In the genomic region with DNA sequence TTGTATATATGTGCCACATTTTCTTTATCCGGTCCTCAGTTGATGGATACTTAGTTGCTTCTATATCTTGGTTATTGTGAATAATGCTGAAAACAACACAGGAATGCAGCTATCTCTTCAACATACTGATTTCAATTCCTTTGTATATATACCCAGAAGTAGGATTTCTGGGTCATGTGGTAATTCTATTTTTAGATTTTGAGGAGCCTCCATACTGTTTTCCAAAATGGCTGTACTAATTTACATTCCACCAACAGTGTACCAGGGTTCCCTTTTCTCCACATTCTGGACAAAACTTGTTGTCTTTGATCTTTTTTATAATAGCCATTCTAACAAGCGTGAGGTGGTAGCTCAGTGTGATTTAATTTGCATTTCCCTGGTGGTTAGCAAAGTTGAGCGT, we compare ENCODE assay signal across 16 cellular contexts. TPM values are rescaled to one million over a fixed set of nuclear protein-coding genes. Genes with fewer than 3 reads are reported as not detected.
DNase-seq lines count a peak whose midpoint lies in the region; ATAC-seq and TF ChIP-seq lines count a peak whose summit lies in the region.
"Had no signal": no experiment of that assay in that cellular context is flagged by ENCODE, and none has a peak within 500 bp of the region (broad histone marks: within the 10 kb centered on the region; RNA-seq: fewer than 3 reads in every experiment).

No MANE protein-coding gene starts in this region.

- ATAC-seq in activated naive CD8-positive, alpha-beta T cell treated with anti-CD3 and anti-CD28 coated beads, Interleukin-2, amount 10 ng/mL, durations not matched to agents 7 days and 5 days (ENCODE audit: low read depth): no peak
- no peak for ATAC-seq in GM21576 (IDR thresholded peaks at IDR 0.05; ENCODE audit: unreplicated experiment)
- ATAC-seq: A549, left cardiac atrium had no signal

- intact Hi-C loops in activated CD4-positive, alpha-beta T cell treated with anti-CD3 and anti-CD28 coated beads, Interleukin-2, amount 10 ng/mL, durations not matched to agents 24 days and 14 days (cut with micrococcal nuclease): no loop called here

- peaks cover 18% of the 10 kb centered on the region for H3K4me1 Mint-ChIP-seq in activated CD4-positive, alpha-beta T cell treated with anti-CD3 and anti-CD28 coated beads, Interleukin-2, amount 10 ng/mL, durations not matched to agents 24 days and 14 days
- peaks cover 23% of the 10 kb centered on the region for H3K4me1 Mint-ChIP-seq in activated naive CD8-positive, alpha-beta T cell treated with anti-CD3 and anti-CD28 coated beads, Interleukin-2, amount 10 ng/mL, durations not matched to agents 7 days and 5 days
- peaks cover 35% of the 10 kb centered on the region for H3K4me1 Mint-ChIP-seq in nephron progenitor cell

- no peaks in the 10 kb centered on the region for H3K9me2 ChIP-seq in DOHH2 (replicated peaks; ENCODE audit: control insufficient read depth, low read length)

- POLR2A ChIA-PET in activated naive CD8-positive, alpha-beta T cell treated with anti-CD3 and anti-CD28 coated beads, Interleukin-2, amount 10 ng/mL, durations not matched to agents 7 days and 5 days (lab: Charles Lee): interaction anchor here (1.1 to 1.6 kb wide), 2 partner anchors 132 to 135 kb away, joined by 3 to 6 read pairs; a partner anchor contains a TSS

- H3K36me3 ChIP-seq in DOHH2 (ENCODE audit: control insufficient read depth, low read length): peaks cover 8% of the 10 kb centered on the region; the same call in 1 of the 2 replicates
- H3K36me3 ChIP-seq: brain microvascular endothelial cell had no signal

- DNase-seq in activated CD4-positive, alpha-beta T cell treated with anti-CD3 and anti-CD28 coated beads, Interleukin-2, amount 10 ng/mL, durations not matched to agents 24 days and 14 days: no peak
- no peak for DNase-seq in activated CD4-positive, alpha-beta T cell treated with anti-CD3 and anti-CD28 coated beads, Interleukin-2, amount 50 U/mL, for 1 hour
- no peak for DNase-seq in activated naive CD8-positive, alpha-beta T cell treated with anti-CD3 and anti-CD28 coated beads, Interleukin-2, amount 10 ng/mL, durations not matched to agents 7 days and 5 days
- DNase-seq in nephron progenitor cell (no peak), cerebellar nuclear complex (lab: John Stamatoyannopoulos, UW) (no peak), SHP77 treated with DMSO at 0.1 percent for 48 hours (lab: John Stamatoyannopoulos, UW) (no peak)
- DNase-seq: brain microvascular endothelial cell, DMS53, left cardiac atrium, NCI-H187, NCI-H526, spleen had no signal

- no peaks in the 10 kb centered on the region for H4K20me1 ChIP-seq in DOHH2 (ENCODE audit: control insufficient read depth, insufficient read depth, low read depth, low read length)

- H3K27me3 ChIP-seq in DOHH2 (ENCODE audit: control insufficient read depth, low read length): no peaks in the 10 kb centered on the region
- H3K27me3 ChIP-seq: brain microvascular endothelial cell, spleen, tibial nerve had no signal

- H3K27me3 Mint-ChIP-seq in activated CD4-positive, alpha-beta T cell treated with anti-CD3 and anti-CD28 coated beads, Interleukin-2, amount 10 ng/mL, durations not matched to agents 24 days and 14 days: no peaks in the 10 kb centered on the region
- no peaks in the 10 kb centered on the region for H3K27me3 Mint-ChIP-seq in activated naive CD8-positive, alpha-beta T cell treated with anti-CD3 and anti-CD28 coated beads, Interleukin-2, amount 10 ng/mL, durations not matched to agents 7 days and 5 days
- peaks cover 7% of the 10 kb centered on the region for H3K27me3 Mint-ChIP-seq in nephron progenitor cell (ENCODE audit: low read depth, poor library complexity)

- TF ChIP-seq CTCF in DOHH2 (IDR thresholded peaks at IDR 0.05; ENCODE audit: low read depth, low read length, poor library complexity, severe bottlenecking) (no peak), nephron progenitor cell (IDR thresholded peaks at IDR 0.05) (no peak)

- H3F3A ChIP-seq in DOHH2 (ENCODE audit: control insufficient read depth, insufficient read depth): peaks cover 5% of the 10 kb centered on the region; the same call in 1 of the 2 replicates

- no peak overlapping the region for H3K27ac ChIP-seq in DOHH2 (ENCODE audit: low read depth, low read length)
- H3K27ac ChIP-seq: A549, brain microvascular endothelial cell had no signal

- H3K4me1 ChIP-seq in DOHH2 (ENCODE audit: control insufficient read depth, low read length): peaks cover 18% of the 10 kb centered on the region

- H3K9me3 ChIP-seq in DOHH2 (ENCODE audit: control insufficient read depth, insufficient read depth, low read length): no peaks in the 10 kb centered on the region
- H3K9me3 ChIP-seq: tibial nerve had no signal

- H3K27ac Mint-ChIP-seq in activated CD4-positive, alpha-beta T cell treated with anti-CD3 and anti-CD28 coated beads, Interleukin-2, amount 10 ng/mL, durations not matched to agents 24 days and 14 days: no peak overlapping the region
- H3K27ac Mint-ChIP-seq in activated naive CD8-positive, alpha-beta T cell treated with anti-CD3 and anti-CD28 coated beads, Interleukin-2, amount 10 ng/mL, durations not matched to agents 7 days and 5 days: no peak overlapping the region
- H3K27ac Mint-ChIP-seq in nephron progenitor cell: peak overlapping the region; percentile 62

- peak overlapping the region; percentile 64 for H3K4me3 Mint-ChIP-seq in activated CD4-positive, alpha-beta T cell treated with anti-CD3 and anti-CD28 coated beads, Interleukin-2, amount 10 ng/mL, durations not matched to agents 24 days and 14 days
- peak overlapping the region; percentile 36 for H3K4me3 Mint-ChIP-seq in activated naive CD8-positive, alpha-beta T cell treated with anti-CD3 and anti-CD28 coated beads, Interleukin-2, amount 10 ng/mL, durations not matched to agents 7 days and 5 days
- H3K4me3 Mint-ChIP-seq in nephron progenitor cell: peak overlapping the region; percentile 75

- peaks cover 23% of the 10 kb centered on the region for H3K79me2 ChIP-seq in DOHH2 (ENCODE audit: control insufficient read depth, low read length)

- peaks cover 12% of the 10 kb centered on the region for H3K36me3 Mint-ChIP-seq in activated CD4-positive, alpha-beta T cell treated with anti-CD3 and anti-CD28 coated beads, Interleukin-2, amount 10 ng/mL, durations not matched to agents 24 days and 14 days (ENCODE audit: low read depth)
- H3K36me3 Mint-ChIP-seq in activated naive CD8-positive, alpha-beta T cell treated with anti-CD3 and anti-CD28 coated beads, Interleukin-2, amount 10 ng/mL, durations not matched to agents 7 days and 5 days: peaks cover 28% of the 10 kb centered on the region
- peaks cover 36% of the 10 kb centered on the region for H3K36me3 Mint-ChIP-seq in nephron progenitor cell (ENCODE audit: low read depth)

- no peaks in the 10 kb centered on the region for H3K9me3 Mint-ChIP-seq in activated CD4-positive, alpha-beta T cell treated with anti-CD3 and anti-CD28 coated beads, Interleukin-2, amount 10 ng/mL, durations not matched to agents 24 days and 14 days
- H3K9me3 Mint-ChIP-seq in activated naive CD8-positive, alpha-beta T cell treated with anti-CD3 and anti-CD28 coated beads, Interleukin-2, amount 10 ng/mL, durations not matched to agents 7 days and 5 days: no peaks in the 10 kb centered on the region
- H3K9me3 Mint-ChIP-seq in nephron progenitor cell: peaks cover 24% of the 10 kb centered on the region

- peak overlapping the region; percentile 96 for H3K4me2 ChIP-seq in DOHH2 (ENCODE audit: low read length)

- peak overlapping the region; percentile 92 for H3K4me3 ChIP-seq in DOHH2 (ENCODE audit: low read length)

RNA-seq across cellular contexts. Expression of a gene that starts 1.6 kb away (rescaled TPM):
- 8.1 and 8.4 TPM in 2 replicates for total RNA-seq in activated CD4-positive, alpha-beta T cell treated with anti-CD3 and anti-CD28 coated beads, Interleukin-2, amount 10 ng/mL, durations not matched to agents 24 days and 14 days
- 10 to 100 TPM; 15.9 to 16.3 TPM for total RNA-seq in activated naive CD8-positive, alpha-beta T cell treated with anti-CD3 and anti-CD28 coated beads, Interleukin-2, amount 10 ng/mL, durations not matched to agents 7 days and 5 days

RNA-seq across cellular contexts. Expression of a gene that starts 39.1 kb away (rescaled TPM):
- total RNA-seq in activated CD4-positive, alpha-beta T cell treated with anti-CD3 and anti-CD28 coated beads, Interleukin-2, amount 10 ng/mL, durations not matched to agents 24 days and 14 days: 103 and 104 TPM in 2 replicates
- total RNA-seq in activated naive CD8-positive, alpha-beta T cell treated with anti-CD3 and anti-CD28 coated beads, Interleukin-2, amount 10 ng/mL, durations not matched to agents 7 days and 5 days: 10 to 100 TPM; 54.0 to 55.5 TPM
